ENCODE assay signal across 8 cellular contexts in genomic region chr11:44309483-44310197, GRCh38. TPM values are rescaled to one million over a fixed set of nuclear protein-coding genes. Genes with fewer than 3 reads are reported as not detected.
DNase-seq lines count a peak whose midpoint lies in the region; ATAC-seq and TF ChIP-seq lines count a peak whose summit lies in the region.

ALX4 (minus strand) TSS chr11:44310139; CDS start chr11:44310062, 77 bp downstream.

- H3K14ac ChIP-seq in neuronal stem cell (ENCODE audit: low read length): no peak within 1 kb of the TSS

- H2BK12ac ChIP-seq in neuronal stem cell (ENCODE audit: low read length): no peak within 1 kb of the TSS

- H3K9me3 ChIP-seq in effector memory CD4-positive, alpha-beta T cell (ENCODE audit: control insufficient read depth, low read length): no peaks in the 10 kb centered on the region
- peaks cover 0 to 2% of the 10 kb centered on the region in 2 donors for H3K9me3 ChIP-seq in neuronal stem cell (replicated peaks in 1 of 2; ENCODE audit: control insufficient read depth in 2 of 2, insufficient read depth in 1 of 2, low read depth in 1 of 2, low read length in 2 of 2)

- peaks cover 62% of the 10 kb centered on the region for H3K27me3 ChIP-seq in effector memory CD4-positive, alpha-beta T cell (replicated peaks; ENCODE audit: control insufficient read depth, insufficient read depth, low read length, poor library complexity, severe bottlenecking)
- peaks cover 78 to 100% (median 100%) of the 10 kb centered on the region in 3 experiments for H3K27me3 ChIP-seq in neuronal stem cell (ENCODE audit: control insufficient read depth in 3 of 3, insufficient read depth in 3 of 3, low read depth in 1 of 3, low read length in 3 of 3)

- no peak within 1 kb of the TSS for H2BK5ac ChIP-seq in neuronal stem cell (ENCODE audit: low read length)

- H3K18ac ChIP-seq in neuronal stem cell (ENCODE audit: low read length): peak within 1 kb of the TSS; percentile 81

- no CpG with 5 or more reads among the region's 71 CpGs for WGBS in neuronal stem cell (ENCODE audit: extremely low coverage in 2 of 2, insufficient read length in 2 of 2, insufficient replicate concordance in 1 of 2), 2 donors

- no peak for ATAC-seq in GM19324 (IDR thresholded peaks at IDR 0.05; ENCODE audit: low FRiP score, unreplicated experiment)

- H3K4me1 ChIP-seq in effector memory CD4-positive, alpha-beta T cell (ENCODE audit: control insufficient read depth, insufficient read depth, low read length, poor library complexity, severe bottlenecking): peaks cover 20% of the 10 kb centered on the region
- peaks cover 4 to 15% of the 10 kb centered on the region in 2 donors for H3K4me1 ChIP-seq in neuronal stem cell (ENCODE audit: control insufficient read depth in 2 of 2, insufficient read depth in 1 of 2, low read depth in 1 of 2, low read length in 2 of 2)

- no peak within 1 kb of the TSS for H3K27ac ChIP-seq in effector memory CD4-positive, alpha-beta T cell (ENCODE audit: insufficient read depth, low read length, poor library complexity, severe bottlenecking)
- H3K27ac ChIP-seq in neuronal stem cell (replicated peaks; ENCODE audit: low read length): no peak within 1 kb of the TSS

- no peaks in the 10 kb centered on the region for H3K79me1 ChIP-seq in neuronal stem cell (ENCODE audit: low read depth, low read length)

- no peak for TF ChIP-seq CTCF in GM13977 (IDR thresholded peaks at IDR 0.05; ENCODE audit: extremely low read depth, insufficient read depth, missing control alignments)

- H2AK5ac ChIP-seq in neuronal stem cell (ENCODE audit: low read depth, low read length): peak within 1 kb of the TSS; percentile 40

- peak within 1 kb of the TSS; percentile 94 for H3K23ac ChIP-seq in neuronal stem cell (ENCODE audit: low read depth, low read length, poor library complexity)

- peak within 1 kb of the TSS; percentile 63 for H3K4me2 ChIP-seq in neuronal stem cell (ENCODE audit: insufficient read depth, low read length, poor library complexity, severe bottlenecking)

- H3K4me3 ChIP-seq in effector memory CD4-positive, alpha-beta T cell (ENCODE audit: insufficient read depth, low read depth, low read length, poor library complexity, severe bottlenecking): peak within 1 kb of the TSS; percentile 29
- peak within 1 kb of the TSS; percentile 16 to 71 for H3K4me3 ChIP-seq in neuronal stem cell (ENCODE audit: low read length in 2 of 2)

- DNase-seq in GM13977 (ENCODE audit: low spot score) (peak; percentile 72), NCI-H774 (lab: John Stamatoyannopoulos, UW) (peak; percentile 20), neuronal stem cell (ENCODE audit: low spot score) (no peak), epidermal melanocyte (ENCODE audit: insufficient read length, low spot score) (no peak), cerebellar nuclear complex (lab: John Stamatoyannopoulos, UW) (no peak)
- no peak for DNase-seq in effector memory CD4-positive, alpha-beta T cell
- DNase-seq in effector CD4-positive, alpha-beta T cell: no peak

- no peak within 1 kb of the TSS for H4K91ac ChIP-seq in neuronal stem cell (ENCODE audit: low read depth, low read length, poor library complexity)

- peak within 1 kb of the TSS; percentile 85 for H2AFZ ChIP-seq in neuronal stem cell (ENCODE audit: low read length)

- H3K9ac ChIP-seq in neuronal stem cell (ENCODE audit: low read depth, low read length, poor library complexity): peak within 1 kb of the TSS; percentile 33

- H4K8ac ChIP-seq in neuronal stem cell (ENCODE audit: low read depth, low read length): no peak within 1 kb of the TSS

- in situ Hi-C loops in GM13977 (cut with MboI; ENCODE audit: low pct_unique_long_range_greater_than_20kb, low sequenced_read_pairs, unreplicated experiment): no loop called here

- H3K4ac ChIP-seq in neuronal stem cell (ENCODE audit: low read length): no peak within 1 kb of the TSS

- no peaks in the 10 kb centered on the region for H3K36me3 ChIP-seq in effector memory CD4-positive, alpha-beta T cell (ENCODE audit: control insufficient read depth, insufficient read depth, low read length)
- H3K36me3 ChIP-seq in neuronal stem cell (replicated peaks in 1 of 2; ENCODE audit: control insufficient read depth in 2 of 2, insufficient read depth in 2 of 2, low read length in 2 of 2): no peaks in the 10 kb centered on the region

- H2BK120ac ChIP-seq in neuronal stem cell (ENCODE audit: low read depth, low read length): no peak within 1 kb of the TSS

- peak within 1 kb of the TSS; percentile 21 for H2BK15ac ChIP-seq in neuronal stem cell (ENCODE audit: low read length)

RNA-seq across cellular contexts. Expression of gene ALX4, which starts in this region (rescaled TPM):
- not detected for polyA plus RNA-seq in neuronal stem cell (2013, experiment 1 of 2)
- polyA plus RNA-seq in neuronal stem cell (2013, experiment 2 of 2): 0.01 TPM

Comparison
In these comparisons a context has a peak if more than half of its experiments do, and no peak if none do; other contexts are left out.
1. DNase-seq: peak in GM13977 (single experiment) and NCI-H774 (single experiment); none in effector memory CD4-positive, alpha-beta T cell (0 of 3), neuronal stem cell (single experiment), effector CD4-positive, alpha-beta T cell (single experiment), epidermal melanocyte (single experiment) and cerebellar nuclear complex (0 of 2).